In the genomic region with DNA sequence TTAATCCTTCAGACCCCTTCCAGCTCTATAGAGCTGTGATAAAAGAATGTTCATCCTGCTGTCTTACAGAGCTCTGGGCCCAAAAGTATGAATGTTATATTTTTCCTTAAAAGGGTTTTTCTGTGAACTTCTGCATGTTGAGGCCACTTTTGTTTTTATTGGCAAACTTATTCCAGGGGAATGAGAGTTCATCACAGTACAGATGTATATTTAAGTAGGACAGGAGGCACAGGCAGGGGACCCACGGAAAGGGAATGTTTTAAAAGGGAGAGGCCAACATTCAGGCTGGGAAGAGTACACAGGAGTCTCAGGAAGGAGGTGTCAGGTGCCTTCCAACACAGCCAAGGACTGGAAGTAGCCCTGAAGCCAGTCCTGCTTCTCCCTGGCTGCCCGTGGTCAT, we compare ENCODE assay signal across 18 cellular contexts.
DNase-seq lines count a peak whose midpoint lies in the region; ATAC-seq, FAIRE-seq and TF ChIP-seq lines count a peak whose summit lies in the region.
"Had no signal": no experiment of that assay in that cellular context is flagged by ENCODE, and none has a peak within 500 bp of the region (broad histone marks: within the 10 kb centered on the region; RNA-seq: fewer than 3 reads in every experiment).

No MANE protein-coding gene starts in this region.

- H3K27me3 Mint-ChIP-seq in nephron (ENCODE audit: low read depth): no peaks in the 10 kb centered on the region

- POLR2A ChIA-PET in H1 (lab: Charles Lee; ENCODE audit: partially characterized antibody): no interaction called here

- in situ Hi-C loops in astrocyte of the spinal cord (cut with HindIII; ENCODE audit: low sequenced_read_pairs): no loop called here

- TF ChIP-seq CTCF in astrocyte of the spinal cord (IDR thresholded peaks at IDR 0.05; ENCODE audit: low read depth, low read length) (no peak), H1 (IDR thresholded peaks at IDR 0.05; ENCODE audit: control extremely low read depth in 1 of 3, insufficient read depth in 1 of 3, low read depth in 1 of 3, low read length in 3 of 3) (no peak), nephron (IDR thresholded peaks at IDR 0.05; ENCODE audit: unreplicated experiment in 3 of 3) (no peak), smooth muscle cell (IDR thresholded peaks at IDR 0.05; ENCODE audit: borderline replicate concordance, insufficient read depth, poor library complexity, severe bottlenecking) (no peak)

- ATAC-seq in HG02623 (IDR thresholded peaks at IDR 0.05; ENCODE audit: unreplicated experiment): no peak
- ATAC-seq: CD8-positive, alpha-beta T cell; GM12878 had no signal

- no peaks in the 10 kb centered on the region for H3K79me2 ChIP-seq in H1 (ENCODE audit: control insufficient read depth in 1 of 2, insufficient read depth in 2 of 2, low read length in 2 of 2)
- H3K79me2 ChIP-seq in smooth muscle cell (ENCODE audit: low read depth): no peaks in the 10 kb centered on the region

- no peak overlapping the region for H2BK5ac ChIP-seq in H1 (ENCODE audit: low read depth, low read length)

- FAIRE-seq in H1 (lab: Jason Lieb, UNC): no peak
- FAIRE-seq: GM12878 had no signal

- H3K23ac ChIP-seq in H1 (ENCODE audit: insufficient read length): no peak overlapping the region

- H3K27me3 ChIP-seq in H1 (replicated peaks in 1 of 4; ENCODE audit: control insufficient read depth in 3 of 4, extremely low read depth in 1 of 4, insufficient read depth in 3 of 4, low read length in 3 of 4) (no peaks in the 10 kb centered on the region), smooth muscle cell (ENCODE audit: low read depth) (no peaks in the 10 kb centered on the region)
- H3K27me3 ChIP-seq: BLaER1 treated with 17β-estradiol and CSF1 and Interleukin-3, amounts not matched to agents 10 nM and 100 nM had no signal

- DNase-seq in EH (ENCODE audit: low read depth): peak; percentile 9
- DNase-seq in astrocyte of the spinal cord (ENCODE audit: low read depth, low spot score): peak; percentile 60
- DNase-seq in H1 (ENCODE audit: low read depth in 1 of 2, low spot score in 2 of 2): no peak
- DNase-seq in smooth muscle cell (lab: John Stamatoyannopoulos, UW; ENCODE audit: unreplicated experiment): no peak
- DNase-seq in SHP77 treated with DMSO at 0.1 percent for 48 hours (lab: John Stamatoyannopoulos, UW): no peak
- no peak for DNase-seq in NCI-H1694 (lab: John Stamatoyannopoulos, UW)
- DNase-seq: 8988T; Calu3; CD8-positive, alpha-beta T cell; DMS79 treated with DMSO at 0.1 percent for 48 hours; EL; GOT3; H9 had no signal

- peak overlapping the region; percentile 89 to 98 (median 97) for H3K27ac Mint-ChIP-seq in nephron
- H3K27ac Mint-ChIP-seq: CD8-positive, alpha-beta T cell; H9 had no signal

- H2BK20ac ChIP-seq in H1 (ENCODE audit: low read length): no peak overlapping the region

- H3K36me3 Mint-ChIP-seq in nephron (ENCODE audit: low read depth): peaks cover 15% of the 10 kb centered on the region
- H3K36me3 Mint-ChIP-seq: CD8-positive, alpha-beta T cell had no signal

- H3K9ac ChIP-seq in H1 (replicated peaks in 1 of 4; ENCODE audit: extremely low read depth in 1 of 4, low read depth in 3 of 4, low read length in 3 of 4): no peak overlapping the region
- no peak overlapping the region for H3K9ac ChIP-seq in smooth muscle cell (ENCODE audit: low read depth)
- H3K9ac ChIP-seq: BLaER1 treated with 17β-estradiol and CSF1 and Interleukin-3, amounts not matched to agents 10 nM and 100 nM had no signal

- no peak overlapping the region for H2BK12ac ChIP-seq in H1 (ENCODE audit: low read depth, low read length)

- H3K27ac ChIP-seq in H1 (ENCODE audit: low read depth, low read length): no peak overlapping the region
- H3K27ac ChIP-seq in smooth muscle cell (ENCODE audit: low read depth): no peak overlapping the region
- H3K27ac ChIP-seq: BLaER1 treated with 17β-estradiol and CSF1 and Interleukin-3, amounts not matched to agents 10 nM and 100 nM; HL-60 had no signal

- CTCF ChIA-PET in H1 (lab: Charles Lee; ENCODE audit: partially characterized antibody): interaction anchor here (0.9 to 1.5 kb wide), 3 partner anchors 18 to 286 kb away, joined by 3 read pairs; no protein-coding TSS in a partner anchor

- H4K8ac ChIP-seq in H1 (ENCODE audit: extremely low read depth, insufficient read depth, low read length): peak overlapping the region; percentile 51; the same call in 1 of the 2 replicates

- no peak for TF ChIP-seq EP300 in H1 (IDR thresholded peaks at IDR 0.05; ENCODE audit: borderline replicate concordance in 1 of 2, low read depth in 2 of 2, low read length in 2 of 2)

- H3F3A ChIP-seq in smooth muscle cell (ENCODE audit: low read depth): no peaks in the 10 kb centered on the region

- H3K9me3 ChIP-seq in H1 (ENCODE audit: insufficient read depth in 2 of 2, low read depth in 1 of 2, low read length in 1 of 2) (peaks cover 0 to 4% of the 10 kb centered on the region in 2 experiments; a peak in 1 of 4 replicates), smooth muscle cell (replicated peaks; ENCODE audit: low read depth) (no peaks in the 10 kb centered on the region)

- no peaks in the 10 kb centered on the region for H3K23me2 ChIP-seq in H1 (ENCODE audit: low read depth, low read length)

- no peak overlapping the region for H2BK15ac ChIP-seq in H1 (ENCODE audit: low read length)

- H3K56ac ChIP-seq in H1 (replicated peaks; ENCODE audit: insufficient read length, low read depth, low read length): no peak overlapping the region

- H4K20me1 ChIP-seq in H1 (replicated peaks in 1 of 2; ENCODE audit: control insufficient read depth in 1 of 2, insufficient read depth in 2 of 2, low read length in 2 of 2) (no peaks in the 10 kb centered on the region), smooth muscle cell (ENCODE audit: low read depth) (no peaks in the 10 kb centered on the region)
- H4K20me1 ChIP-seq: BLaER1 treated with 17β-estradiol and CSF1 and Interleukin-3, amounts not matched to agents 10 nM and 100 nM had no signal

- H4K91ac ChIP-seq in H1 (replicated peaks; ENCODE audit: insufficient read length, low read length): no peak overlapping the region

- no peak overlapping the region for H3K18ac ChIP-seq in H1 (ENCODE audit: extremely low read depth, low read length)

- no peaks in the 10 kb centered on the region for H3K4me1 ChIP-seq in H1 (replicated peaks in 1 of 4; ENCODE audit: control insufficient read depth in 3 of 4, insufficient read depth in 4 of 4, low read length in 3 of 4)
- H3K4me1 ChIP-seq in smooth muscle cell (ENCODE audit: low read depth): no peaks in the 10 kb centered on the region

- peaks cover 24% of the 10 kb centered on the region for H3K4me1 Mint-ChIP-seq in nephron

- peaks cover 33% of the 10 kb centered on the region for H3K9me3 Mint-ChIP-seq in nephron

- WGBS in H1 (ENCODE audit: extremely low coverage in 1 of 2, insufficient coverage in 1 of 2, insufficient read length in 1 of 2, insufficient replicate concordance in 2 of 2, low coverage in 1 of 2, low lambda C conversion rate in 2 of 2, missing lambda C conversion rate in 1 of 2), 2 experiments: 85% methylated on average over 2 of the region's 2 CpGs; no CpG with 5 or more reads in 1 of the 2 experiments
- 76% methylated on average over 2 of the region's 2 CpGs for WGBS in smooth muscle cell (ENCODE audit: low lambda C conversion rate)

- H3K4me2 ChIP-seq in H1 (ENCODE audit: insufficient read depth in 1 of 2, low read depth in 2 of 2, low read length in 2 of 2) (no peak overlapping the region), smooth muscle cell (no peak overlapping the region)
- H3K4me2 ChIP-seq: BLaER1 treated with 17β-estradiol and CSF1 and Interleukin-3, amounts not matched to agents 10 nM and 100 nM had no signal

- H2BK120ac ChIP-seq in H1 (replicated peaks; ENCODE audit: low read depth, low read length): no peak overlapping the region

- H3K4me3 ChIP-seq in astrocyte of the spinal cord (ENCODE audit: low read depth, low read length) (no peak overlapping the region), H1 (ENCODE audit: extremely low read depth in 1 of 4, insufficient read depth in 2 of 4, low read depth in 3 of 4, low read length in 4 of 4) (no peak overlapping the region), smooth muscle cell (no peak overlapping the region)
- H3K4me3 ChIP-seq: BLaER1 treated with 17β-estradiol and CSF1 and Interleukin-3, amounts not matched to agents 10 nM and 100 nM; GM12878 had no signal

- H3K79me1 ChIP-seq in H1 (ENCODE audit: low read depth, low read length): no peaks in the 10 kb centered on the region

- H3K4ac ChIP-seq in H1 (replicated peaks; ENCODE audit: insufficient read length, low read depth, low read length): no peak overlapping the region

- no peak overlapping the region for H2AK5ac ChIP-seq in H1 (ENCODE audit: low read depth, low read length)

- H2AFZ ChIP-seq in H1 (ENCODE audit: low read length) (no peak overlapping the region), smooth muscle cell (ENCODE audit: low read depth) (no peak overlapping the region)

- H4K5ac ChIP-seq in H1 (ENCODE audit: insufficient read length, low read depth, low read length): no peak overlapping the region

- H3K36me3 ChIP-seq in H1 (ENCODE audit: control insufficient read depth in 2 of 4, insufficient read depth in 4 of 4, low read length in 3 of 4) (no peaks in the 10 kb centered on the region), smooth muscle cell (ENCODE audit: low read depth) (no peaks in the 10 kb centered on the region)
- H3K36me3 ChIP-seq: BLaER1 treated with 17β-estradiol and CSF1 and Interleukin-3, amounts not matched to agents 10 nM and 100 nM had no signal

- TF ChIP-seq RAD21 in H1 (IDR thresholded peaks at IDR 0.05 in 1 of 2, conservative IDR thresholded peaks at IDR 0.05 in 1 of 2; ENCODE audit: low read depth in 2 of 2, low read length in 2 of 2): no peak

- peak overlapping the region in 2 of 3 experiments; percentile 16 to 23 for H3K4me3 Mint-ChIP-seq in nephron
- H3K4me3 Mint-ChIP-seq: CD8-positive, alpha-beta T cell; H9 had no signal

- no peak overlapping the region for H3K14ac ChIP-seq in H1 (ENCODE audit: insufficient read length)

- TF ChIP-seq POLR2A in H1 (IDR thresholded peaks at IDR 0.05; ENCODE audit: control extremely low read depth in 1 of 2, low read depth in 2 of 2, low read length in 2 of 2): no peak

TF ChIP-seq in H1, 55 proteins besides CTCF, POLR2A, EP300 and RAD21 (continues in another document):
- TF ChIP-seq TEAD4 (IDR thresholded peaks at IDR 0.05; ENCODE audit: low read depth, low read length): no peak
- no peak for TF ChIP-seq USF2 (IDR thresholded peaks at IDR 0.05; ENCODE audit: low read length)
- TF ChIP-seq CEBPB (IDR thresholded peaks at IDR 0.05; ENCODE audit: low read depth, low read length): no peak
- no peak for TF ChIP-seq FOSL1 (IDR thresholded peaks at IDR 0.05; ENCODE audit: insufficient read depth, low read depth, low read length)
- TF ChIP-seq TCF12 (IDR thresholded peaks at IDR 0.05; ENCODE audit: low read depth, low read length): no peak

Comparison
In these comparisons a context has a peak if more than half of its experiments do, and no peak if none do; other contexts are left out.
1. DNase-seq: peak in EH (single experiment) and astrocyte of the spinal cord (single experiment); none in H1 (0 of 2), smooth muscle cell (single experiment), SHP77 treated with DMSO at 0.1 percent for 48 hours (single experiment) and NCI-H1694 (single experiment).